9 cellular contexts compared by ENCODE assay signal in genomic region chr19:41302624-41303351, GRCh38. TPM values are rescaled to one million over a fixed set of nuclear protein-coding genes. Genes with fewer than 3 reads are reported as not detected.
DNase-seq lines count a peak whose midpoint lies in the region; ATAC-seq and TF ChIP-seq lines count a peak whose summit lies in the region.
"Had no signal": no experiment of that assay in that cellular context is flagged by ENCODE, and none has a peak within 500 bp of the region (broad histone marks: within the 10 kb centered on the region; RNA-seq: fewer than 3 reads in every experiment).

No MANE protein-coding gene starts in this region.

- H3K27ac ChIP-seq in lower lobe of right lung (peak overlapping the region; percentile 31), foreskin keratinocyte (no peak overlapping the region)

- H3K27me3 ChIP-seq in lower lobe of right lung (ENCODE audit: low read depth) (no peaks in the 10 kb centered on the region), foreskin keratinocyte (no peaks in the 10 kb centered on the region)

- intact Hi-C loops in lower lobe of right lung (cut with DNase I), result no loop called here

- peak overlapping the region; percentile 13 for H3K4me3 ChIP-seq in lower lobe of right lung
- H3K4me3 ChIP-seq: lung had no signal

- TF ChIP-seq CTCF in lower lobe of right lung (IDR thresholded peaks at IDR 0.05) (no peak), foreskin keratinocyte (conservative IDR thresholded peaks at IDR 0.05) (no peak)

- ATAC-seq in HG02885 (IDR thresholded peaks at IDR 0.05; ENCODE audit: poor library complexity, unreplicated experiment), result peak; percentile 54
- ATAC-seq in lower lobe of right lung, result no peak
- no peak for ATAC-seq in foreskin keratinocyte
- ATAC-seq in HG03139 (IDR thresholded peaks at IDR 0.05; ENCODE audit: unreplicated experiment), result no peak

- peaks cover 95% of the 10 kb centered on the region for H3K36me3 ChIP-seq in lower lobe of right lung

- H3K4me1 ChIP-seq in lower lobe of right lung (peaks cover 43% of the 10 kb centered on the region), foreskin keratinocyte (no peaks in the 10 kb centered on the region)

- no peaks in the 10 kb centered on the region for H3K9me3 ChIP-seq in lower lobe of right lung

- DNase-seq in activated T-cell treated with anti-CD3 and anti-CD28 coated beads for 1 hour (ENCODE audit: low read depth) (peak; percentile 39), lower lobe of right lung (no peak), GF-D8 (lab: John Stamatoyannopoulos, UW) (no peak), NCI-H774 (lab: John Stamatoyannopoulos, UW) (no peak), foreskin keratinocyte (no peak)
- DNase-seq in stimulated activated naive CD4-positive, alpha-beta T cell treated with Interleukin-2 at 50 U/mL for 16 hours (lab: John Stamatoyannopoulos, UW), result peak; percentile 80

RNA-seq across cellular contexts. Expression of gene CCDC97, which starts 7.2 kb away (rescaled TPM):
- total RNA-seq in lower lobe of right lung (30.3 TPM), foreskin keratinocyte (10.5 and 11.9 TPM in 2 replicates)
- polyA plus RNA-seq in foreskin keratinocyte, result 13.5 and 14.5 TPM in 2 replicates

RNA-seq across cellular contexts. Expression of gene HNRNPUL1, which starts 38.6 kb away (rescaled TPM):
- total RNA-seq in lower lobe of right lung (191 TPM), foreskin keratinocyte (129 and 140 TPM in 2 replicates)
- 106 and 123 TPM in 2 replicates for polyA plus RNA-seq in foreskin keratinocyte

RNA-seq across cellular contexts. Expression of gene TGFB1, which starts 50.9 kb away (rescaled TPM):
- 114 TPM for total RNA-seq in lower lobe of right lung
- 26.8 and 26.9 TPM in 2 replicates for total RNA-seq in foreskin keratinocyte
- polyA plus RNA-seq in foreskin keratinocyte, result 51.3 and 52.5 TPM in 2 replicates

Comparison
In these comparisons a context has a peak if more than half of its experiments do, and no peak if none do; other contexts are left out.
1. DNase-seq: peak in activated T-cell treated with anti-CD3 and anti-CD28 coated beads for 1 hour (single experiment) and stimulated activated naive CD4-positive, alpha-beta T cell treated with Interleukin-2 at 50 U/mL for 16 hours (single experiment); none in lower lobe of right lung (single experiment), GF-D8 (single experiment), NCI-H774 (single experiment) and foreskin keratinocyte (0 of 2).